7 cellular contexts compared by ENCODE assay signal in the genomic region with DNA sequence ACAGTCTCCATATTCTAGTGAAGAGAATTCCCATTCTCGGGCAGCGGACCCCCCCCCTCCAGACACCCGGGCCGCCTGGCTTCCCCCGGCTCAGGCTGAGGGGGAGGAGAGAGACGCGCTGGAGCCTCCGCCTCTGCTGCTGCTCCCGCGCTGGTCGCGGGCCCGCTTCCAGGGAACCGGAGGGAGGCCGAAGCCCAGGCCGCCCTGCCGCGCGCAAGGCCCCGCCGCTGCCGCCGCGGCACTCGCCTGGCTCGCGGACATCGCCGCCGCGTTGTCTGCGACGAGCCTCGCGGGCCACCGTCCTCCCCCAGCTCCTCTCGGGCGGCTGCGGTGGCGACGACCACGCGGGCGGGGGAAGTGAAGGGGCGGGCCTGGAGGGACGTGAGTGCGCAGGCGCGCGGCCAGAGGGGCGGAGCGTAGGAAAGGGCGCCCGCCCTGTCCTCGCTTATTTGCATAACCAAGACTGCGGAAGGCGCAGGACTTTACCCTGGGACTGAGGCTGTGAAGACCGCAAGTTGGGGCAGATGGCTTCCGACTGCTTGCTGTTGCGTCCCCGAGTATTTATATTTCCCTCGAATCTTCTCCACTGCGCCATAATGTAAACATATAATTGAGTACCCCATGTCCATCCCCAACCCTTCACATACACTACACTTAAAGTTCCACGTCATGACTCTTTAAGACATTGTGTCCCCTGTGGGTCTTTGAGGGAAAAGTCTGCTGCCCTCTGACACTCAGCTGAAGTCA. TPM values are rescaled to one million over a fixed set of nuclear protein-coding genes. Genes with fewer than 3 reads are reported as not detected.
A peak's percentile ranks its signal among the peaks of the same experiment; 100 is the strongest.
DNase-seq lines count a peak whose midpoint lies in the region; ATAC-seq, FAIRE-seq and TF ChIP-seq lines count a peak whose summit lies in the region.

A gene with protein sequence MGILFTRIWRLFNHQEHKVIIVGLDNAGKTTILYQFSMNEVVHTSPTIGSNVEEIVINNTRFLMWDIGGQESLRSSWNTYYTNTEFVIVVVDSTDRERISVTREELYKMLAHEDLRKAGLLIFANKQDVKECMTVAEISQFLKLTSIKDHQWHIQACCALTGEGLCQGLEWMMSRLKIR (minus strand): TSS at position 279 of the 747 bp plus-strand sequence. CDS start 245 bp downstream, at position 34.

- H3K27ac ChIP-seq in body of pancreas (peak within 1 kb of the TSS; percentile 53 to 87 (median 84)), iPS DF 6.9 (ENCODE audit: low read length) (no peak within 1 kb of the TSS), gastrocnemius medialis (peak within 1 kb of the TSS; percentile 90 to 96 (median 95))

- H3K4me1 ChIP-seq in body of pancreas (peaks cover 24% of the 10 kb centered on the region), iPS DF 6.9 (ENCODE audit: control insufficient read depth, insufficient read depth, low read length) (no peaks in the 10 kb centered on the region), gastrocnemius medialis (peaks cover 46 to 49% of the 10 kb centered on the region in 2 donors)

- no peaks in the 10 kb centered on the region for H3K36me3 ChIP-seq in body of pancreas (replicated peaks in 1 of 2; ENCODE audit: insufficient read depth in 1 of 2, low read depth in 2 of 2)
- H3K36me3 ChIP-seq in iPS DF 6.9 (ENCODE audit: control insufficient read depth, insufficient read depth, low read length), result no peaks in the 10 kb centered on the region
- H3K36me3 ChIP-seq in gastrocnemius medialis, result no peaks in the 10 kb centered on the region

- intact Hi-C loops in body of pancreas (cut with DNase I) (no loop called here), gastrocnemius medialis (cut with DNase I; ENCODE audit: low total_unique reads) (loop anchor here (2.0 to 5.0 kb wide), 5 partner anchors 94 to 889 kb away; a partner anchor contains a TSS)

- ATAC-seq in GM18520 (IDR thresholded peaks at IDR 0.05; ENCODE audit: unreplicated experiment) (peak; percentile 91), HG03064 (IDR thresholded peaks at IDR 0.05; ENCODE audit: low read depth, unreplicated experiment) (peak; percentile 94), body of pancreas (peak; percentile 99), gastrocnemius medialis (peak; percentile 88)

- TF ChIP-seq POLR2A in body of pancreas (IDR thresholded peaks at IDR 0.05), result peak; percentile 78 to 95 (median 93)
- TF ChIP-seq POLR2A in gastrocnemius medialis (IDR thresholded peaks at IDR 0.05), result peak; percentile 92 to 96

- H3K27me3 ChIP-seq in body of pancreas, result no peaks in the 10 kb centered on the region
- no peaks in the 10 kb centered on the region for H3K27me3 ChIP-seq in iPS DF 6.9 (ENCODE audit: control insufficient read depth, insufficient read depth, low read length)
- no peaks in the 10 kb centered on the region for H3K27me3 ChIP-seq in gastrocnemius medialis

- DNase-seq in NCI-H2107 treated with DMSO at 0.1 percent for 48 hours (lab: John Stamatoyannopoulos, UW; ENCODE audit: unreplicated experiment) (peak; percentile 81), body of pancreas (peak; percentile 95 to 97 (median 96)), iPS DF 6.9 (ENCODE audit: low read depth, low spot score) (peak; percentile 86), gastrocnemius medialis (peak; percentile 93 to 95)

- 0% methylated on average over 41 to 62 of the region's 64 CpGs for WGBS in body of pancreas, 2 donors
- no CpG with 5 or more reads among the region's 64 CpGs for WGBS in iPS DF 6.9 (ENCODE audit: insufficient coverage, insufficient read length)

- peak; percentile 19 for FAIRE-seq in TTC549 (lab: Jason Lieb, UNC)

- TF ChIP-seq CTCF in body of pancreas (IDR thresholded peaks at IDR 0.05) (peak in 2 of 7 experiments; percentile 7 to 11), gastrocnemius medialis (IDR thresholded peaks at IDR 0.05 in 4 of 5, conservative IDR thresholded peaks at IDR 0.05 in 1 of 5) (peak in 1 of 5 experiments; percentile 5)

- H3K4me3 ChIP-seq in body of pancreas, result peak within 1 kb of the TSS; percentile 98
- peak within 1 kb of the TSS; percentile 85 for H3K4me3 ChIP-seq in iPS DF 6.9 (ENCODE audit: low read length)
- H3K4me3 ChIP-seq in gastrocnemius medialis, result peak within 1 kb of the TSS; percentile 87 to 94 (median 90)

- in situ Hi-C loops in gastrocnemius medialis (cut with MboI; ENCODE audit: low sequenced_read_pairs in 4 of 4), result loop anchor here in 2 of 4 donors (25.0 kb wide), 2 partner anchors 184 to 884 kb away; a partner anchor contains a TSS

- H3K9me3 ChIP-seq in body of pancreas (no peaks in the 10 kb centered on the region), iPS DF 6.9 (ENCODE audit: control insufficient read depth, insufficient read depth, low read length) (no peaks in the 10 kb centered on the region), gastrocnemius medialis (no peaks in the 10 kb centered on the region)

RNA-seq across cellular contexts. Expression of the gene that starts here (rescaled TPM):
- total RNA-seq in body of pancreas, result 10 to 100 TPM; 21.3 to 21.4 TPM
- total RNA-seq in gastrocnemius medialis, result 10 to 100 TPM; 45.0 to 81.7 (median 60.6) TPM
